In the genomic region with DNA sequence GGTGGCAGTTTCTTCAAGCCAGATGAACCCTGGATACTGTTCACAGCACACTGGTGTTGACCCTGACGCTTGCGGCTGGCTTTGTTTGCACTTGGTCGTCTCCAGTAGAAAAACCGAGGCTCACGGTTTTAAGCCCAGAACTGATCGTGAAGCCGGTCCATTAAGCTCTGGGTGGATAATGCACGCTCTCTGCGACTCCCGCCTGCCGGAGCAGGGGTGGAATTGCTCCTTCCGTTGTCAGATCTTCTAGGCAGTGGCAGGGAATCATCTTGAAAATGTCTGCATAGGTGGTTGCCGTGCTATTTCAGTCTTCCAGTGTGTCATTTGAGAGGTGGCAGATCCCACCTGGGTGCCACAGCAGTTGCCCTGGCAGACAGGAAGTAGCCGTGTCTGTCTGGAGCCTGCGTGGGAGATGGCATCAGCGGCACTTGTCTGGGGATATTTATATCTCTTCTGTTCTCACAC, we compare ENCODE assay signal across 8 cellular contexts. TPM values are rescaled to one million over a fixed set of nuclear protein-coding genes. Genes with fewer than 3 reads are reported as not detected.
DNase-seq lines count a peak whose midpoint lies in the region; ATAC-seq and TF ChIP-seq lines count a peak whose summit lies in the region.

No MANE protein-coding gene starts in this region.

- H3K27me3 ChIP-seq in Peyer's patch (no peaks in the 10 kb centered on the region), kidney epithelial cell (ENCODE audit: control insufficient read depth, insufficient read depth, low read length) (no peaks in the 10 kb centered on the region)

- H3K27ac ChIP-seq in Peyer's patch: peak overlapping the region in 3 of 4 donors; percentile 30 to 44 (median 42)

- ATAC-seq in GM18517 (IDR thresholded peaks at IDR 0.05; ENCODE audit: unreplicated experiment): no peak
- no peak for ATAC-seq in HG02642 (IDR thresholded peaks at IDR 0.05; ENCODE audit: poor library complexity, unreplicated experiment)
- no peak for ATAC-seq in GM21786 (IDR thresholded peaks at IDR 0.05; ENCODE audit: unreplicated experiment)

- H3K36me3 ChIP-seq in Peyer's patch (peaks cover 0 to 27% (median 0%) of the 10 kb centered on the region in 3 donors), kidney epithelial cell (ENCODE audit: control insufficient read depth, insufficient read depth, low read length) (no peaks in the 10 kb centered on the region)

- TF ChIP-seq CTCF in Peyer's patch (IDR thresholded peaks at IDR 0.05): peak in 2 of 6 experiments; percentile 13 to 23
- TF ChIP-seq CTCF in astrocyte of the cerebellum (IDR thresholded peaks at IDR 0.05; ENCODE audit: low read depth, low read length, missing control alignments): peak; percentile 21
- TF ChIP-seq CTCF in kidney epithelial cell (IDR thresholded peaks at IDR 0.05; ENCODE audit: insufficient read depth, low read length, poor library complexity, severe bottlenecking): peak; percentile 52

- peak; percentile 87 for DNase-seq in DMS153 treated with DMSO at 0.1 percent for 48 hours (lab: John Stamatoyannopoulos, UW; ENCODE audit: unreplicated experiment)
- DNase-seq in Peyer's patch: no peak
- no peak for DNase-seq in astrocyte of the cerebellum (ENCODE audit: low read depth)
- DNase-seq in kidney epithelial cell (ENCODE audit: low read depth): no peak
- DNase-seq in stimulated activated CD8-positive, alpha-beta memory T cell treated with anti-CD3 and anti-CD28 coated beads, Interleukin-4, amount 100 ng/mL, for 48 hours: peak; percentile 45

- no peaks in the 10 kb centered on the region for H3K9me3 ChIP-seq in Peyer's patch

- H3K4me1 ChIP-seq in Peyer's patch: peaks cover 0 to 32% (median 2%) of the 10 kb centered on the region in 4 donors

- TF ChIP-seq POLR2A in Peyer's patch (IDR thresholded peaks at IDR 0.05): no peak

- peak overlapping the region in 1 of 4 donors; percentile 8 for H3K4me3 ChIP-seq in Peyer's patch
- H3K4me3 ChIP-seq in astrocyte of the cerebellum (ENCODE audit: low read depth, low read length): no peak overlapping the region
- no peak overlapping the region for H3K4me3 ChIP-seq in kidney epithelial cell (ENCODE audit: low read depth, low read length)

- in situ Hi-C loops in astrocyte of the cerebellum (cut with HindIII; ENCODE audit: low sequenced_read_pairs): no loop called here

RNA-seq across cellular contexts. Expression of a gene that starts 35.9 kb away (rescaled TPM):
- total RNA-seq in Peyer's patch: 10 to 100 TPM; 51.0 to 93.0 (median 69.9) TPM
- 71.2 and 85.6 TPM in 2 replicates for total RNA-seq in kidney epithelial cell

RNA-seq across cellular contexts. Expression of a gene that starts 57.5 kb away (rescaled TPM):
- total RNA-seq in Peyer's patch (10 to 100 TPM; 14.9 to 47.0 (median 36.1) TPM), kidney epithelial cell (48.2 and 61.3 TPM in 2 replicates)

Comparison
In these comparisons a context has a peak if more than half of its experiments do, and no peak if none do; other contexts are left out.
1. DNase-seq: peak in DMS153 treated with DMSO at 0.1 percent for 48 hours (single experiment) and stimulated activated CD8-positive, alpha-beta memory T cell treated with anti-CD3 and anti-CD28 coated beads, Interleukin-4, amount 100 ng/mL, for 48 hours (single experiment); none in Peyer's patch (0 of 3), astrocyte of the cerebellum (single experiment) and kidney epithelial cell (single experiment).